Comparison of ENCODE assay signal across 15 cellular contexts in the genomic region with DNA sequence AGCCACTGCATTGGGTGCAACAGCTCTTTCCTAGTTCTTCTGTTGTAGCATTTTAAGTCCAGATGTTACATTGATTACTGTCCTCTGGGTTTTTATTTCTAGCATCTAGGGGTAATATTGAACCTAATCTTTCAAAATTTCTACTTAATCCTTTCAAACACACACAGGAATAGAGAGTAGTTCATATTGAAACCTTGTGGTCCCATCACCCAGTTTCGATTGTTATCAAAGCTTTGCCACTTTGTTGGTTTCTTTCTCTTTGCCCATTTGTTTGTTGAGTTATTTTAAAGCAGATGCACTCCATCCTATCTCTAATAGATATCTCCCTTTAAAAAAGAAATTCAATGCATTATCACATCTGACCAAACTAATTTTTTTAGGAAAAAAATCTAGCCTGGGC.
DNase-seq lines count a peak whose midpoint lies in the region; ATAC-seq lines count a peak whose summit lies in the region.
"Had no signal": no experiment of that assay in that cellular context is flagged by ENCODE, and none has a peak within 500 bp of the region (broad histone marks: within the 10 kb centered on the region; RNA-seq: fewer than 3 reads in every experiment).

No MANE protein-coding gene starts in this region.

- H3K4me3 Mint-ChIP-seq in activated naive CD4-positive, alpha-beta T cell treated with anti-CD3 and anti-CD28 coated beads, Interleukin-2, amount 50 U/mL, for 24 hours: peak overlapping the region; percentile 47
- H3K4me3 Mint-ChIP-seq in activated CD4-positive, alpha-beta memory T cell treated with anti-CD3 and anti-CD28 coated beads for 36 hours: peak overlapping the region; percentile 52
- peak overlapping the region; percentile 62 for H3K4me3 Mint-ChIP-seq in activated naive CD8-positive, alpha-beta T cell treated with anti-CD3 and anti-CD28 coated beads, Interleukin-2, amount 10 ng/mL, durations not matched to agents 7 days and 5 days
- H3K4me3 Mint-ChIP-seq: HFFc6 had no signal

- H3K36me3 Mint-ChIP-seq in activated naive CD4-positive, alpha-beta T cell treated with anti-CD3 and anti-CD28 coated beads, Interleukin-2, amount 50 U/mL, for 24 hours: peaks cover 18% of the 10 kb centered on the region
- peaks cover 58% of the 10 kb centered on the region for H3K36me3 Mint-ChIP-seq in activated CD4-positive, alpha-beta memory T cell treated with anti-CD3 and anti-CD28 coated beads for 36 hours
- H3K36me3 Mint-ChIP-seq in activated naive CD8-positive, alpha-beta T cell treated with anti-CD3 and anti-CD28 coated beads, Interleukin-2, amount 10 ng/mL, durations not matched to agents 7 days and 5 days: peaks cover 40% of the 10 kb centered on the region

- CTCF ChIA-PET in activated CD4-positive, alpha-beta memory T cell treated with anti-CD3 and anti-CD28 coated beads for 36 hours (lab: Charles Lee): no interaction called here

- ATAC-seq in activated naive CD8-positive, alpha-beta T cell treated with anti-CD3 and anti-CD28 coated beads, Interleukin-2, amount 10 ng/mL, durations not matched to agents 7 days and 5 days (ENCODE audit: low read depth): peak; percentile 51

- no peaks in the 10 kb centered on the region for H3K9me3 Mint-ChIP-seq in activated naive CD4-positive, alpha-beta T cell treated with anti-CD3 and anti-CD28 coated beads, Interleukin-2, amount 50 U/mL, for 24 hours
- H3K9me3 Mint-ChIP-seq in activated CD4-positive, alpha-beta memory T cell treated with anti-CD3 and anti-CD28 coated beads for 36 hours: no peaks in the 10 kb centered on the region
- H3K9me3 Mint-ChIP-seq in activated naive CD8-positive, alpha-beta T cell treated with anti-CD3 and anti-CD28 coated beads, Interleukin-2, amount 10 ng/mL, durations not matched to agents 7 days and 5 days: no peaks in the 10 kb centered on the region
- H3K9me3 Mint-ChIP-seq: HFFc6 had no signal

- H3K4me1 Mint-ChIP-seq in activated naive CD4-positive, alpha-beta T cell treated with anti-CD3 and anti-CD28 coated beads, Interleukin-2, amount 50 U/mL, for 24 hours: peaks cover 73% of the 10 kb centered on the region
- peaks cover 69% of the 10 kb centered on the region for H3K4me1 Mint-ChIP-seq in activated CD4-positive, alpha-beta memory T cell treated with anti-CD3 and anti-CD28 coated beads for 36 hours (ENCODE audit: low read depth)
- H3K4me1 Mint-ChIP-seq in activated naive CD8-positive, alpha-beta T cell treated with anti-CD3 and anti-CD28 coated beads, Interleukin-2, amount 10 ng/mL, durations not matched to agents 7 days and 5 days: peaks cover 42% of the 10 kb centered on the region

- peak overlapping the region; percentile 88 for H3K27ac Mint-ChIP-seq in activated naive CD4-positive, alpha-beta T cell treated with anti-CD3 and anti-CD28 coated beads, Interleukin-2, amount 50 U/mL, for 24 hours
- peak overlapping the region; percentile 85 for H3K27ac Mint-ChIP-seq in activated CD4-positive, alpha-beta memory T cell treated with anti-CD3 and anti-CD28 coated beads for 36 hours
- H3K27ac Mint-ChIP-seq in activated naive CD8-positive, alpha-beta T cell treated with anti-CD3 and anti-CD28 coated beads, Interleukin-2, amount 10 ng/mL, durations not matched to agents 7 days and 5 days: peak overlapping the region; percentile 69
- H3K27ac Mint-ChIP-seq: HFFc6 had no signal

- POLR2A ChIA-PET in activated CD4-positive, alpha-beta memory T cell treated with anti-CD3 and anti-CD28 coated beads for 36 hours (lab: Charles Lee): no interaction called here
- POLR2A ChIA-PET in activated naive CD8-positive, alpha-beta T cell treated with anti-CD3 and anti-CD28 coated beads, Interleukin-2, amount 10 ng/mL, durations not matched to agents 7 days and 5 days (lab: Charles Lee): no interaction called here

- DNase-seq in activated naive CD4-positive, alpha-beta T cell treated with anti-CD3 and anti-CD28 coated beads, Interleukin-2, amount 50 U/mL, for 16 hours: no peak
- DNase-seq in activated CD4-positive, alpha-beta memory T cell treated with anti-CD3 and anti-CD28 coated beads for 36 hours: no peak
- DNase-seq in activated naive CD8-positive, alpha-beta T cell treated with anti-CD3 and anti-CD28 coated beads, Interleukin-2, amount 10 ng/mL, durations not matched to agents 7 days and 5 days: no peak
- DNase-seq in occipital lobe (lab: John Stamatoyannopoulos, UW): no peak
- DNase-seq in NCI-H2227 treated with DMSO at 0.1 percent for 48 hours (lab: John Stamatoyannopoulos, UW): no peak
- no peak for DNase-seq in activated gamma-delta T cell treated with Interleukin-2 at 50 U/mL for 16 hours
- DNase-seq: BE2C, EL, HFFc6, KBM-7, NCI-H1436 treated with DMSO at 0.1 percent for 48 hours, NCI-H2081, NCI-H524, Peyer's patch had no signal

- intact Hi-C loops in activated CD4-positive, alpha-beta memory T cell treated with anti-CD3 and anti-CD28 coated beads for 36 hours (cut with micrococcal nuclease): loop anchor here (1.0 kb wide), 1 partner anchor 8 kb away; no protein-coding TSS in a partner anchor

- no peaks in the 10 kb centered on the region for H3K27me3 Mint-ChIP-seq in activated naive CD4-positive, alpha-beta T cell treated with anti-CD3 and anti-CD28 coated beads, Interleukin-2, amount 50 U/mL, for 24 hours
- H3K27me3 Mint-ChIP-seq in activated CD4-positive, alpha-beta memory T cell treated with anti-CD3 and anti-CD28 coated beads for 36 hours: no peaks in the 10 kb centered on the region
- H3K27me3 Mint-ChIP-seq in activated naive CD8-positive, alpha-beta T cell treated with anti-CD3 and anti-CD28 coated beads, Interleukin-2, amount 10 ng/mL, durations not matched to agents 7 days and 5 days: no peaks in the 10 kb centered on the region
